ENCODE assay signal across 1 cellular context in the genomic region with DNA sequence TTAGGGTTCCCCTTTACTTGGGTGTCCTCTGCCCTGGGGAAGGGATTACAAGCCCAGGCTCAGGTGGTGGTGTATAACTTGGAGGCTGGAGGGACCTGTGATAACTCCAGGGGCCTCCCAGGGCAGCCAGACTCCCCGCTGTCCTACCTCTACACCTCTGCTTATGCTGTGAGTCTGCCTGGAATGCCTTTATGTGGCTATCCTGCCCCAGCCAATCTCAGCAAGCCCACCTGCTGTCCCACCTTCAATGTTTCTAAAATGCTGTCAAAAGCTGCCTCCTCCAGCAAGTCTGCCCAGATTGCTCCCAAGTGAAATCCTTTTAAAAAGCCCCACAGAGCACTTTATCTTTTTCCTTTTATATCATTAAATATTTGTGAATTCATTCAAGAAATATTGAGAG.
TF ChIP-seq lines count a peak whose summit lies in the region.

No MANE protein-coding gene starts in this region.

TF ChIP-seq in IMR-90, 13 proteins besides CTCF, POLR2A, EP300 and RAD21 (continued from another document):
- TF ChIP-seq USF2 (IDR thresholded peaks at IDR 0.05; ENCODE audit: low read depth, low read length), result no peak
- no peak for TF ChIP-seq MAZ (IDR thresholded peaks at IDR 0.05; ENCODE audit: borderline replicate concordance, low read depth, low read length)
- no peak for TF ChIP-seq NFE2L2 (IDR thresholded peaks at IDR 0.05; ENCODE audit: low read depth, low read length)
- TF ChIP-seq, protein P1, sequence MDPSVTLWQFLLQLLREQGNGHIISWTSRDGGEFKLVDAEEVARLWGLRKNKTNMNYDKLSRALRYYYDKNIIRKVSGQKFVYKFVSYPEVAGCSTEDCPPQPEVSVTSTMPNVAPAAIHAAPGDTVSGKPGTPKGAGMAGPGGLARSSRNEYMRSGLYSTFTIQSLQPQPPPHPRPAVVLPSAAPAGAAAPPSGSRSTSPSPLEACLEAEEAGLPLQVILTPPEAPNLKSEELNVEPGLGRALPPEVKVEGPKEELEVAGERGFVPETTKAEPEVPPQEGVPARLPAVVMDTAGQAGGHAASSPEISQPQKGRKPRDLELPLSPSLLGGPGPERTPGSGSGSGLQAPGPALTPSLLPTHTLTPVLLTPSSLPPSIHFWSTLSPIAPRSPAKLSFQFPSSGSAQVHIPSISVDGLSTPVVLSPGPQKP (IDR thresholded peaks at IDR 0.05; ENCODE audit: borderline replicate concordance, low read depth, low read length), result no peak
- no peak for TF ChIP-seq RFX5 (IDR thresholded peaks at IDR 0.05; ENCODE audit: low read depth, low read length)
- TF ChIP-seq BHLHE40 (IDR thresholded peaks at IDR 0.05; ENCODE audit: low read depth, low read length), result no peak
- TF ChIP-seq MAFK (IDR thresholded peaks at IDR 0.05; ENCODE audit: low read depth, low read length), result no peak
- no peak for TF ChIP-seq MXI1 (IDR thresholded peaks at IDR 0.05; ENCODE audit: borderline replicate concordance, low read depth, low read length)
- TF ChIP-seq RCOR1 (IDR thresholded peaks at IDR 0.05; ENCODE audit: insufficient replicate concordance, low read length), result no peak
- TF ChIP-seq FOS (IDR thresholded peaks at IDR 0.05; ENCODE audit: low read depth, low read length), result no peak
